ENCODE assay signal across 25 cellular contexts in the genomic region with DNA sequence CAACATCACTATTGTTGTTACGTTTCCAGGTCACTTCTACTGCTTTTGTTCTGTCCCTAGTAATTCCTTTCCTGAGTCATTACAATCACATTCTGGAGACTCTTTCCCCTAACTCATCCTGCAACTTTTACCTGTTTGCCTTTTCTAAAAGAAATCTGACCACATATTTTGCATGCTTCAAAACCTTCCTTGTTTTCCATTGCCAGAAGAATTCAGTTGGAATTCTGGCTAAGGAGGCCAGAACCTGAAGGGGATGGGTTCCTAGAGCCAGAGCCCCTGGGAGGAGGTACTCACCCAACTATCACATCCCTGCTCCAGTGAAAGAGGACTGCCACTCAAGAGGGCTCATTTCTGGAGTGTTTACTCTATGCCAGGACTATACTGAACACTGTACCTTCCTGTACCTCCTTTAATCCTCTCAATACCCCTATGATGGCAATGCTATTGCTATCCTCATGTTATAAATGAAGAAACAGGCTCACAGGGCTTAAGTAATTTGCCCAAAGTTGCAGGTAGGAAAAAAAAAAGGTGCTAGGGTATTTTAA. TPM values are rescaled to one million over a fixed set of nuclear protein-coding genes. Genes with fewer than 3 reads are reported as not detected.
DNase-seq lines count a peak whose midpoint lies in the region; ATAC-seq and TF ChIP-seq lines count a peak whose summit lies in the region.
"Had no signal": no experiment of that assay in that cellular context is flagged by ENCODE, and none has a peak within 500 bp of the region (broad histone marks: within the 10 kb centered on the region; RNA-seq: fewer than 3 reads in every experiment).

No MANE protein-coding gene starts in this region.

- H3K4me2 ChIP-seq in PC-3 (ENCODE audit: low read length), result no peak overlapping the region

- H3K4me1 ChIP-seq in PC-3 (ENCODE audit: insufficient read depth, low read length) (no peaks in the 10 kb centered on the region; the same call in 1 of the 2 replicates), upper lobe of right lung (peaks cover 13% of the 10 kb centered on the region)

- no peaks in the 10 kb centered on the region for H4K20me1 ChIP-seq in PC-3 (ENCODE audit: low read length)
- H4K20me1 ChIP-seq: BLaER1 had no signal

- peaks cover 19% of the 10 kb centered on the region for H3K27me3 Mint-ChIP-seq in activated T-cell treated with anti-CD3 and anti-CD28 coated beads, Interleukin-2, amount 50 U/mL, for 72 hours (ENCODE audit: low read depth)
- peaks cover 29% of the 10 kb centered on the region for H3K27me3 Mint-ChIP-seq in activated T-cell treated with anti-CD3 and anti-CD28 coated beads, Interleukin-2, amount 50 U/mL, for 24 hours

- no peak for ATAC-seq in activated T-cell treated with anti-CD3 and anti-CD28 coated beads, Interleukin-2, amount 50 U/mL, for 72 hours (replicated peaks in 1 of 2)
- ATAC-seq in PC-3 (no peak), upper lobe of right lung (peak; percentile 45)

- no peaks in the 10 kb centered on the region for H3K9me2 ChIP-seq in PC-3 (replicated peaks; ENCODE audit: low read length)

- H3F3A ChIP-seq in PC-3 (ENCODE audit: low read length, unreplicated experiment), result no peaks in the 10 kb centered on the region

- H3K4me3 ChIP-seq in PC-3 (ENCODE audit: low read length) (no peak overlapping the region), upper lobe of right lung (no peak overlapping the region)
- H3K4me3 ChIP-seq: BLaER1, SK-N-MC, testis had no signal

- no peak for TF ChIP-seq CTCF in PC-3 (conservative IDR thresholded peaks at IDR 0.05; ENCODE audit: low read depth, low read length)
- no peak for TF ChIP-seq CTCF in upper lobe of right lung (IDR thresholded peaks at IDR 0.05)

- no peak overlapping the region for H3K27ac Mint-ChIP-seq in activated T-cell treated with anti-CD3 and anti-CD28 coated beads, Interleukin-2, amount 50 U/mL, for 72 hours
- H3K27ac Mint-ChIP-seq in activated T-cell treated with anti-CD3 and anti-CD28 coated beads, Interleukin-2, amount 50 U/mL, for 24 hours, result no peak overlapping the region
- H3K27ac Mint-ChIP-seq: HFFc6 had no signal

- intact Hi-C loops in PC-3 (cut with micrococcal nuclease), result no loop called here
- intact Hi-C loops in upper lobe of right lung (cut with DNase I), result no loop called here

- no TSS peak for BruUV-seq in PC-3 (replicated peaks; lab: Mats Ljungman, UMichigan)

- H3K36me3 ChIP-seq in PC-3 (ENCODE audit: low read depth, low read length), result no peaks in the 10 kb centered on the region
- no peaks in the 10 kb centered on the region for H3K36me3 ChIP-seq in upper lobe of right lung
- H3K36me3 ChIP-seq: BLaER1 had no signal

- H3K4me1 Mint-ChIP-seq in activated T-cell treated with anti-CD3 and anti-CD28 coated beads, Interleukin-2, amount 50 U/mL, for 72 hours (ENCODE audit: low read depth), result peaks cover 29% of the 10 kb centered on the region
- H3K4me1 Mint-ChIP-seq in activated T-cell treated with anti-CD3 and anti-CD28 coated beads, Interleukin-2, amount 50 U/mL, for 24 hours (ENCODE audit: low read depth), result peaks cover 26% of the 10 kb centered on the region
- H3K4me1 Mint-ChIP-seq: central memory CD8-positive, alpha-beta T cell had no signal

- POLR2A ChIA-PET in PC-3 (lab: Charles Lee; ENCODE audit: unreplicated experiment), result no interaction called here

- H3K79me2 ChIP-seq in PC-3 (ENCODE audit: low read length), result no peaks in the 10 kb centered on the region

- H3K27me3 ChIP-seq in PC-3 (ENCODE audit: low read length) (no peaks in the 10 kb centered on the region), upper lobe of right lung (no peaks in the 10 kb centered on the region)
- H3K27me3 ChIP-seq: BLaER1, testis had no signal

- H3K27ac ChIP-seq in PC-3 (ENCODE audit: low read length) (no peak overlapping the region), upper lobe of right lung (no peak overlapping the region)
- H3K27ac ChIP-seq: BLaER1, RWPE1, SK-N-MC, testis had no signal

- CTCF ChIA-PET in PC-3 (lab: Charles Lee), result no interaction called here

- no peak for DNase-seq in activated T-cell treated with anti-CD3 and anti-CD28 coated beads, Interleukin-2, amount 50 U/mL, for 72 hours
- DNase-seq in activated T-cell treated with anti-CD3 and anti-CD28 coated beads, Interleukin-2, amount 50 U/mL, for 24 hours, result no peak
- peak; percentile 1 for DNase-seq in PC-3
- peak; percentile 66 for DNase-seq in islet precursor cell
- no peak for DNase-seq in upper lobe of right lung
- DNase-seq in putamen (ENCODE audit: low spot score), result no peak
- DNase-seq in activated CD4-positive, alpha-beta T cell treated with anti-CD3 and anti-CD28 coated beads, Interleukin-2, amount 50 U/mL, for 48 hours, result no peak
- no peak for DNase-seq in NCI-H446 (lab: John Stamatoyannopoulos, UW)
- DNase-seq: aorta; Calu3; dermis blood vessel endothelial cell; GDM1; HFFc6; KBM-7; left cardiac atrium; naive thymus-derived CD8-positive, alpha-beta T cell; NCI-H146; NCI-H69; testis had no signal

- no peak overlapping the region for H2AFZ ChIP-seq in PC-3 (ENCODE audit: low read length)

- peaks cover 5 to 9% of the 10 kb centered on the region in 2 donors for H3K36me3 Mint-ChIP-seq in activated T-cell treated with anti-CD3 and anti-CD28 coated beads, Interleukin-2, amount 50 U/mL, for 72 hours (ENCODE audit: insufficient read depth in 2 of 2)
- no peaks in the 10 kb centered on the region for H3K36me3 Mint-ChIP-seq in activated T-cell treated with anti-CD3 and anti-CD28 coated beads, Interleukin-2, amount 50 U/mL, for 24 hours (ENCODE audit: low read depth)
- H3K36me3 Mint-ChIP-seq: activated naive CD8-positive, alpha-beta T cell had no signal

- no peak overlapping the region for H3K9ac ChIP-seq in PC-3 (ENCODE audit: low read length)
- H3K9ac ChIP-seq: BLaER1 had no signal

- H3K4me3 Mint-ChIP-seq in activated T-cell treated with anti-CD3 and anti-CD28 coated beads, Interleukin-2, amount 50 U/mL, for 72 hours, result peak overlapping the region; percentile 20 to 62
- no peak overlapping the region for H3K4me3 Mint-ChIP-seq in activated T-cell treated with anti-CD3 and anti-CD28 coated beads, Interleukin-2, amount 50 U/mL, for 24 hours
- H3K4me3 Mint-ChIP-seq: activated CD4-positive, alpha-beta T cell treated with anti-CD3 and anti-CD28 coated beads for 36 hours; activated naive CD8-positive, alpha-beta T cell; central memory CD8-positive, alpha-beta T cell; HFFc6; naive thymus-derived CD8-positive, alpha-beta T cell had no signal

- peaks cover 7% of the 10 kb centered on the region in 2 donors for H3K9me3 Mint-ChIP-seq in activated T-cell treated with anti-CD3 and anti-CD28 coated beads, Interleukin-2, amount 50 U/mL, for 72 hours
- H3K9me3 Mint-ChIP-seq in activated T-cell treated with anti-CD3 and anti-CD28 coated beads, Interleukin-2, amount 50 U/mL, for 24 hours, result peaks cover 10% of the 10 kb centered on the region

- H3K9me3 ChIP-seq in PC-3 (ENCODE audit: low read length), result no peaks in the 10 kb centered on the region
- no peaks in the 10 kb centered on the region for H3K9me3 ChIP-seq in upper lobe of right lung
- H3K9me3 ChIP-seq: testis had no signal

RNA-seq across cellular contexts. Expression of gene MAST4, which starts 42.8 kb away (rescaled TPM):
- total RNA-seq in activated T-cell treated with anti-CD3 and anti-CD28 coated beads, Interleukin-2, amount 50 U/mL, for 72 hours, result 10 to 100 TPM; 32.9 to 38.3 TPM
- total RNA-seq in PC-3 (2014; rRNA removed), result 7.9 and 8.2 TPM in 2 replicates
- total RNA-seq in upper lobe of right lung, result 52.6 TPM

Comparison
In these comparisons a context has a peak if more than half of its experiments do, and no peak if none do; other contexts are left out.
1. DNase-seq: peak in PC-3 (single experiment) and islet precursor cell (single experiment); none in activated T-cell treated with anti-CD3 and anti-CD28 coated beads, Interleukin-2, amount 50 U/mL, for 72 hours (0 of 2), activated T-cell treated with anti-CD3 and anti-CD28 coated beads, Interleukin-2, amount 50 U/mL, for 24 hours (single experiment), upper lobe of right lung (single experiment), putamen (single experiment), activated CD4-positive, alpha-beta T cell treated with anti-CD3 and anti-CD28 coated beads, Interleukin-2, amount 50 U/mL, for 48 hours (0 of 2) and NCI-H446 (0 of 2).